In the genomic region with DNA sequence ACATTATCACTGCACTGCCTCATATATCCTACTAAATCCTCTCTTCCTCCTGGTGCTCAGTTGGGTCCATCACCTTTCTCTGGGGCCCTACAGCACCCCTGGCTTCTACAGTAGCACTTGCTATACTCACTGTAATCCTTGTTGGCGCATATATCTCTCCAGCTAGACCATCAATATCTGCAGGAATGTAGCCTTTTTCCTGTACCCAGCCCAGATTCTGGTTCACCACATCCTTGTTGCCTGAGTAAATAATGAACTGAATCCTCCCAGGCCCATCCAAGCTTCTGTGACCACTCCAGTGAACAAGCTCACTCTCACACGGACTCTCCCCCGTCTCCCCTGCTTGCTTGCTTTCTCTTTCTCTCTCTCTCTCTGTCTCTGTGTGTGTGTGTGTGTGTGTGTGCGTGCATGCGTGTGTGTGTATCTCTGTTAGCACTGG, we compare ENCODE assay signal across 1 cellular context.
TF ChIP-seq lines count a peak whose summit lies in the region.

No MANE protein-coding gene starts in this region.

TF ChIP-seq in HepG2, 621 proteins besides CTCF, POLR2A, EP300 and RAD21 (continued from another document):
- no peak for TF ChIP-seq ZNF318 (CRISPR knock-in tag; IDR thresholded peaks at IDR 0.05)
- TF ChIP-seq ZNF577 (CRISPR knock-in tag; IDR thresholded peaks at IDR 0.05; ENCODE audit: borderline replicate concordance, low read depth), result no peak
- TF ChIP-seq, protein P1, sequence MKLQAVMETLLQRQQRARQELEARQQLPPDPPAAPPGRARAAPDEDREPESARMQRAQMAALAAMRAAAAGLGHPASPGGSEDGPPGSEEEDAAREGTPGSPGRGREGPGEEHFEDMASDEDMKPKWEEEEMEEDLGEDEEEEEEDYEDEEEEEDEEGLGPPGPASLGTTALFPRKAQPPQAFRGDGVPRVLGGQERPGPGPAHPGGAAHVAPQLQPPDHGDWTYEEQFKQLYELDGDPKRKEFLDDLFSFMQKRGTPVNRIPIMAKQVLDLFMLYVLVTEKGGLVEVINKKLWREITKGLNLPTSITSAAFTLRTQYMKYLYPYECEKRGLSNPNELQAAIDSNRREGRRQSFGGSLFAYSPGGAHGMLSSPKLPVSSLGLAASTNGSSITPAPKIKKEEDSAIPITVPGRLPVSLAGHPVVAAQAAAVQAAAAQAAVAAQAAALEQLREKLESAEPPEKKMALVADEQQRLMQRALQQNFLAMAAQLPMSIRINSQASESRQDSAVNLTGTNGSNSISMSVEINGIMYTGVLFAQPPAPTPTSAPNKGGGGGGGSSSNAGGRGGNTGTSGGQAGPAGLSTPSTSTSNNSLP (IDR thresholded peaks at IDR 0.05; ENCODE audit: low read depth, low read length), result no peak
